Comparison of ENCODE assay signal across 8 cellular contexts in the genomic region with DNA sequence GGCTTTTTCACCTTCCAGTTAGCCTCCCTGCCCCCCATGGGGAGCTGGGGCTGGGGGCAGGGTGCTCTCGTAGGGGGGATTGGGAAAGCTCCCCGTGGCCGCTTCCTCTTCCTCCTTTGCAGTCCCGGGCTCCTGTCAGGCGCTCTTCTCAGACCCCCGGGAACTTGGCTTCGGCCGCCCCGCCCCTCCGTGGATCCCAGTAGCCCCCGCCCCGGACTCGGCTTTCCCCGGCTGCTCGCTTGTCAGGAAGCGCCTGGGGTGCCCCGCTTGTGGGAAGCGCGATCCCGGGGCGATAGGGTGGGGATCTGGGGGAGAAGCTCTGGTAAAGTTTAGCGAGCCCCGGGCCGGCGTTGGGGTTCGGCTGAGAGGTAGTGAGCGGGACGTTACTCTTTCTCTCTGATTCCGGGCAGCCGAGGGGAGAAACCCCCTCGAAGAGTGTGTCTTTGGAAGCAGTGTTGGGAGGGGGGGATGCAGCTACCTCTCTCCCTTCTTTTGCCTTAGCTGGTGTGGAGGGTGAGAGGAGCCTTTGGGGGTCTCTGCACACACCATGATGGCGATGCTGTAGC. TPM values are rescaled to one million over a fixed set of nuclear protein-coding genes. Genes with fewer than 3 reads are reported as not detected.
DNase-seq lines count a peak whose midpoint lies in the region; ATAC-seq, FAIRE-seq and TF ChIP-seq lines count a peak whose summit lies in the region.

No MANE protein-coding gene starts in this region.

- H3K4me2 ChIP-seq in OCI-LY3 (ENCODE audit: low read length) = peak overlapping the region; percentile 87

- ATAC-seq in HG03159 (IDR thresholded peaks at IDR 0.05; ENCODE audit: unreplicated experiment) = peak; percentile 17

- DNase-seq in NK-92 treated with Interleukin-12 subunit alpha and Interleukin-12 subunit beta, amount 100 ng/mL, for 24 hours (lab: John Stamatoyannopoulos, UW) = peak; percentile 80
- DNase-seq in NK-92 (lab: John Stamatoyannopoulos, UW; ENCODE audit: unreplicated experiment) (no peak), activated gamma-delta T cell treated with Interleukin-2 at 50 U/mL for 16 hours (peak; percentile 32), frontal cortex (ENCODE audit: low spot score in 2 of 2) (peak; percentile 49 to 56), nucleus accumbens (lab: John Stamatoyannopoulos, UW) (peak in 44 of 56 donors; percentile 18 to 78 (median 48)), vagina (ENCODE audit: extremely low spot score in 2 of 2) (no peak)

- intact Hi-C loops in vagina (cut with DNase I) = no loop called here

- H3K36me3 ChIP-seq in OCI-LY3 (replicated peaks; ENCODE audit: low read depth, low read length) (peaks cover 4% of the 10 kb centered on the region), vagina (no peaks in the 10 kb centered on the region)

- TF ChIP-seq POLR2A in vagina (IDR thresholded peaks at IDR 0.05) = no peak

- H3K4me3 ChIP-seq in OCI-LY3 (ENCODE audit: low read length) (peak overlapping the region; percentile 88), vagina (peak overlapping the region; percentile 86 to 89)

- H3K4me1 ChIP-seq in OCI-LY3 (ENCODE audit: low read length) (peaks cover 18% of the 10 kb centered on the region), vagina (peaks cover 42% of the 10 kb centered on the region)

- peak overlapping the region; percentile 84 for H3K9ac ChIP-seq in OCI-LY3 (ENCODE audit: low read length)

- no peak overlapping the region for H2AFZ ChIP-seq in OCI-LY3 (ENCODE audit: low read depth, low read length)

- TF ChIP-seq CTCF in OCI-LY3 (IDR thresholded peaks at IDR 0.05; ENCODE audit: low read depth, low read length) (no peak), vagina (IDR thresholded peaks at IDR 0.05) (no peak)

- peak overlapping the region; percentile 75 for H3K27ac ChIP-seq in OCI-LY3 (ENCODE audit: low read length)
- peak overlapping the region; percentile 95 for H3K27ac ChIP-seq in vagina

- no peaks in the 10 kb centered on the region for H3K27me3 ChIP-seq in OCI-LY3 (ENCODE audit: low read depth, low read length)
- no peaks in the 10 kb centered on the region for H3K27me3 ChIP-seq in vagina

- H3K79me2 ChIP-seq in OCI-LY3 (ENCODE audit: low read length) = peaks cover 56% of the 10 kb centered on the region

- peaks cover 47% of the 10 kb centered on the region for H4K20me1 ChIP-seq in OCI-LY3 (ENCODE audit: insufficient read depth, low read length)

- H3K9me3 ChIP-seq in OCI-LY3 (ENCODE audit: insufficient read depth, low read length) (no peaks in the 10 kb centered on the region), vagina (no peaks in the 10 kb centered on the region)

- no peak for FAIRE-seq in frontal cortex (lab: Jason Lieb, UNC)

RNA-seq across cellular contexts. Expression of a gene that starts 0.6 kb away (rescaled TPM):
- total RNA-seq in frontal cortex (18.8 TPM), vagina (88.1 TPM)

Comparison
In these comparisons a context has a peak if more than half of its experiments do, and no peak if none do; other contexts are left out.
1. DNase-seq: peak in NK-92 treated with Interleukin-12 subunit alpha and Interleukin-12 subunit beta, amount 100 ng/mL, for 24 hours (single experiment), activated gamma-delta T cell treated with Interleukin-2 at 50 U/mL for 16 hours (single experiment), frontal cortex (2 of 2) and nucleus accumbens (44 of 56); none in NK-92 (single experiment) and vagina (0 of 2).